In genomic region chr2:67895171-67895941, GRCh38 we compare ENCODE assay signal across 15 cellular contexts.
DNase-seq lines count a peak whose midpoint lies in the region; ATAC-seq and TF ChIP-seq lines count a peak whose summit lies in the region.
"Had no signal": no experiment of that assay in that cellular context is flagged by ENCODE, and none has a peak within 500 bp of the region (broad histone marks: within the 10 kb centered on the region; RNA-seq: fewer than 3 reads in every experiment).

No MANE protein-coding gene starts in this region.

- H4K20me1 ChIP-seq in Karpas-422 (ENCODE audit: insufficient read depth, low read depth, low read length) = no peaks in the 10 kb centered on the region

- H2AFZ ChIP-seq in Karpas-422 (ENCODE audit: low read length) = no peak overlapping the region

- peaks cover 2% of the 10 kb centered on the region; the same call in 1 of the 2 replicates for H3K27me3 ChIP-seq in Karpas-422 (ENCODE audit: low read length)

- no peak for TF ChIP-seq CTCF in mesothelial cell of epicardium (IDR thresholded peaks at IDR 0.05; ENCODE audit: unreplicated experiment)

- no peaks in the 10 kb centered on the region for H3K9me2 ChIP-seq in Karpas-422 (replicated peaks; ENCODE audit: insufficient read depth, low read length)

- H3K9me3 Mint-ChIP-seq in mesothelial cell of epicardium = peaks cover 6% of the 10 kb centered on the region

- DNase-seq in DMS153 (lab: John Stamatoyannopoulos, UW) = peak; percentile 92
- peak; percentile 55 for DNase-seq in Karpas-422
- peak; percentile 62 for DNase-seq in dermis blood vessel endothelial cell
- DNase-seq in mesothelial cell of epicardium (ENCODE audit: low spot score in 2 of 2, unreplicated experiment in 2 of 2) = no peak
- DNase-seq in NCI-H2196 treated with DMSO at 0.1 percent for 48 hours (lab: John Stamatoyannopoulos, UW; ENCODE audit: unreplicated experiment) = no peak
- DNase-seq: activated CD4-positive, alpha-beta T cell treated with anti-CD3 and anti-CD28 coated beads, Interleukin-2, amount 50 U/mL, for 4 hours; amniotic stem cell; NCI-H446; stimulated activated CD4-positive, alpha-beta T cell treated with anti-CD3 and anti-CD28 coated beads, Interleukin-4, amount 100 ng/mL, for 1 hour had no signal

- H3K27ac Mint-ChIP-seq in mesothelial cell of epicardium = peak overlapping the region; percentile 92
- H3K27ac Mint-ChIP-seq: B cell; stimulated activated effector memory CD8-positive, alpha-beta T cell treated with anti-CD3 and anti-CD28 coated beads, Interleukin-12 subunit alpha, Interleukin-12 subunit beta, amount 100 ng/mL, for 72 hours had no signal

- peaks cover 37% of the 10 kb centered on the region for H3K4me1 Mint-ChIP-seq in mesothelial cell of epicardium
- H3K4me1 Mint-ChIP-seq: B cell; stimulated activated effector memory CD8-positive, alpha-beta T cell treated with anti-CD3 and anti-CD28 coated beads, Interleukin-12 subunit alpha, Interleukin-12 subunit beta, amount 100 ng/mL, for 72 hours had no signal

- H3K9ac ChIP-seq in Karpas-422 (ENCODE audit: low read length) = no peak overlapping the region

- no peak overlapping the region for H3K27ac ChIP-seq in Karpas-422 (ENCODE audit: low read length)
- H3K27ac ChIP-seq: coronary artery had no signal

- no peaks in the 10 kb centered on the region for H3K9me3 ChIP-seq in Karpas-422 (ENCODE audit: low read length)

- H3K27me3 Mint-ChIP-seq in mesothelial cell of epicardium (ENCODE audit: low read depth) = no peaks in the 10 kb centered on the region

- H3K79me2 ChIP-seq in Karpas-422 (ENCODE audit: low read length) = no peaks in the 10 kb centered on the region

- peaks cover 14% of the 10 kb centered on the region for H3K4me1 ChIP-seq in Karpas-422 (ENCODE audit: low read length)

- no peak overlapping the region for H3K4me3 Mint-ChIP-seq in mesothelial cell of epicardium
- H3K4me3 Mint-ChIP-seq: B cell; stimulated activated effector memory CD8-positive, alpha-beta T cell treated with anti-CD3 and anti-CD28 coated beads, Interleukin-12 subunit alpha, Interleukin-12 subunit beta, amount 100 ng/mL, for 72 hours had no signal

- no peaks in the 10 kb centered on the region for H3K36me3 Mint-ChIP-seq in mesothelial cell of epicardium
- H3K36me3 Mint-ChIP-seq: stimulated activated effector memory CD8-positive, alpha-beta T cell treated with anti-CD3 and anti-CD28 coated beads, Interleukin-12 subunit alpha, Interleukin-12 subunit beta, amount 100 ng/mL, for 72 hours had no signal

- H3K36me3 ChIP-seq in Karpas-422 (ENCODE audit: insufficient read depth, low read length) = no peaks in the 10 kb centered on the region

- H3K4me2 ChIP-seq in Karpas-422 (ENCODE audit: low read depth, low read length, poor library complexity, severe bottlenecking) = no peak overlapping the region

- H3K4me3 ChIP-seq in Karpas-422 (ENCODE audit: low read length) = no peak overlapping the region
- H3K4me3 ChIP-seq: coronary artery had no signal

- ATAC-seq in HG03457 (IDR thresholded peaks at IDR 0.05; ENCODE audit: unreplicated experiment) (no peak), GM18909 (IDR thresholded peaks at IDR 0.05; ENCODE audit: poor library complexity, unreplicated experiment) (no peak), GM19035 (IDR thresholded peaks at IDR 0.05; ENCODE audit: unreplicated experiment) (no peak)
- ATAC-seq: stimulated activated effector memory CD8-positive, alpha-beta T cell treated with anti-CD3 and anti-CD28 coated beads, Interleukin-12 subunit alpha, Interleukin-12 subunit beta, amount 100 ng/mL, for 72 hours had no signal

Comparison
In these comparisons a context has a peak if more than half of its experiments do, and no peak if none do; other contexts are left out.
1. DNase-seq: peak in DMS153 (single experiment), Karpas-422 (single experiment) and dermis blood vessel endothelial cell (single experiment); none in mesothelial cell of epicardium (0 of 2) and NCI-H2196 treated with DMSO at 0.1 percent for 48 hours (single experiment).